Comparison of ENCODE assay signal across 2 cellular contexts in the genomic region with DNA sequence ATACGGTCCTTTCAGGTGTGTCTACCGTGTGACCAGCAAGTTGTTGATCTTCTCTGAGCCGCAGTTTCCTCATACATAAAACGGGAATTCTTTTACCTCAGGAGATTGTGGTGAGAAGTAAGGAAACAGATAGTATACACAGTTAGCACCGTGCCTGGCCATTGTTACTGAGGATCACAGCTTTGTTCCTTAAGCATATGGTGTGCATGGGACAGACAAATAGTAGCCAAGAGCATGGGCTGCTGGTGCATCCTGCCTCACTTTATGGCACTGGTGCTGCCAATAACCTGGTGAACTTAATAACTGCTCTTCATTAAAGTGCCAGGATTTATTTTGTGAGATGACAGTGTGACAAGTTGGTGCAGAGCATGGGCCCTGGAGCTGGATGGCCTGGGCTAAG.
TF ChIP-seq lines count a peak whose summit lies in the region.

No MANE protein-coding gene starts in this region.

TF ChIP-seq in HepG2, 621 proteins besides CTCF, POLR2A, EP300 and RAD21:
- TF ChIP-seq SP140L (CRISPR knock-in tag; IDR thresholded peaks at IDR 0.05; ENCODE audit: borderline replicate concordance) = no peak
- no peak for TF ChIP-seq KLF12 (CRISPR knock-in tag; IDR thresholded peaks at IDR 0.05; ENCODE audit: borderline replicate concordance)
- no peak for TF ChIP-seq CREBL2 (CRISPR knock-in tag; IDR thresholded peaks at IDR 0.05; ENCODE audit: borderline replicate concordance)
- TF ChIP-seq ZNF724P (CRISPR knock-in tag; IDR thresholded peaks at IDR 0.05; ENCODE audit: borderline replicate concordance) = 0 out of 2 replicates have a peak, but pooled peaks have one; percentile 30
- TF ChIP-seq IRX3 (CRISPR knock-in tag; IDR thresholded peaks at IDR 0.05; ENCODE audit: borderline replicate concordance, low read depth) = no peak
- no peak for TF ChIP-seq TEAD3 (CRISPR knock-in tag; optimal IDR thresholded peaks at IDR 0.05; ENCODE audit: borderline replicate concordance)

TF ChIP-seq in K562, 482 proteins besides CTCF, POLR2A, EP300 and RAD21:
- TF ChIP-seq, protein P1, sequence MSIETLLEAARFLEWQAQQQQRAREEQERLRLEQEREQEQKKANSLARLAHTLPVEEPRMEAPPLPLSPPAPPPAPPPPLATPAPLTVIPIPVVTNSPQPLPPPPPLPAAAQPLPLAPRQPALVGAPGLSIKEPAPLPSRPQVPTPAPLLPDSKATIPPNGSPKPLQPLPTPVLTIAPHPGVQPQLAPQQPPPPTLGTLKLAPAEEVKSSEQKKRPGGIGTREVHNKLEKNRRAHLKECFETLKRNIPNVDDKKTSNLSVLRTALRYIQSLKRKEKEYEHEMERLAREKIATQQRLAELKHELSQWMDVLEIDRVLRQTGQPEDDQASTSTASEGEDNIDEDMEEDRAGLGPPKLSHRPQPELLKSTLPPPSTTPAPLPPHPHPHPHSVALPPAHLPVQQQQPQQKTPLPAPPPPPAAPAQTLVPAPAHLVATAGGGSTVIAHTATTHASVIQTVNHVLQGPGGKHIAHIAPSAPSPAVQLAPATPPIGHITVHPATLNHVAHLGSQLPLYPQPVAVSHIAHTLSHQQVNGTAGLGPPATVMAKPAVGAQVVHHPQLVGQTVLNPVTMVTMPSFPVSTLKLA (conservative IDR thresholded peaks at IDR 0.05) = 0 out of 4 replicates have a peak, but pooled peaks of 1 of the 2 experiments have one; percentile 9
- TF ChIP-seq KLF16 (IDR thresholded peaks at IDR 0.05) (peak; percentile 1; the same call in 1 of the 2 replicates), ZNF408 (CRISPR knock-in tag; IDR thresholded peaks at IDR 0.05; ENCODE audit: low read depth) (no peak)
